Comparison of ENCODE assay signal across 21 cellular contexts in the genomic region with DNA sequence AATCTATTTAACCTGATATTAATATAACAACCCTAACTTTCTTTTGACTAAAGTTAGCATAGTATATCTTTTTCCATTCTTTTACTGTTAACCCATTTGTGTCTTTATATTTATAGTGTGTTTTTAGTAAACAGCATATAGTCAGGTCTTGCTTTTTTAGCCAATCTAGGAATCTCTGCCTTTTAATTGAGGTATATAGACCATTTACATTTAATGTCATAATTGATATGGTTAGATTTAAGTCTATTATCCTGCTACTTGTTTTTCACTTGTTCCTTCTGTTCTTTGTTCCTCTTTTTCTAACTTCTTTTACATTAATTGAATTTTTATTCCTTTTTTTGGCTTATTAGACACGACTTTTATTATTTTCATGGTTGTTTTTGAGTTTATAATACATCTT.
DNase-seq lines count a peak whose midpoint lies in the region; ATAC-seq, FAIRE-seq and TF ChIP-seq lines count a peak whose summit lies in the region.
"Had no signal": no experiment of that assay in that cellular context is flagged by ENCODE, and none has a peak within 500 bp of the region (broad histone marks: within the 10 kb centered on the region; RNA-seq: fewer than 3 reads in every experiment).

No MANE protein-coding gene starts in this region.

- DNase-seq in K562 (ENCODE audit: extremely low read depth in 1 of 4, low spot score in 3 of 4) (no peak), NCI-H2227 treated with DMSO at 0.1 percent for 48 hours (lab: John Stamatoyannopoulos, UW) (no peak)
- DNase-seq in activated CD4-positive, alpha-beta T cell treated with anti-CD3 and anti-CD28 coated beads for 48 hours: no peak
- DNase-seq: AML-193; CD4-positive, alpha-beta T cell; CD8-positive, alpha-beta T cell; DMS 273 treated with DMSO at 0.1 percent for 48 hours; DMS153; DMS53; DMS79; DND-41; EL; GF-D8 had no signal

- POLR2A ChIA-PET in K562 (lab: Yijun Ruan, JAX): no interaction called here

- in situ Hi-C loops in K562 (cut with MboI): no loop called here

- no peak overlapping the region for H3K4me2 ChIP-seq in K562 (ENCODE audit: insufficient read depth, low read length)
- H3K4me2 ChIP-seq: BLaER1 treated with 17β-estradiol and CSF1 and Interleukin-3, amounts not matched to agents 10 nM and 100 nM had no signal

- no peaks in the 10 kb centered on the region for H3K27me3 ChIP-seq in K562 (ENCODE audit: control insufficient read depth in 2 of 2, insufficient read depth in 2 of 2, low read length in 2 of 2)
- H3K27me3 ChIP-seq: BLaER1 treated with 17β-estradiol and CSF1 and Interleukin-3, amounts not matched to agents 10 nM and 100 nM had no signal

- no TSS peak for BruUV-seq in K562 (replicated peaks; lab: Mats Ljungman, UMichigan)

- TF ChIP-seq RAD21 in K562 (CRISPR knock-in tag; conservative IDR thresholded peaks at IDR 0.05 in 1 of 2, IDR thresholded peaks at IDR 0.05 in 1 of 2): no peak

- CTCF ChIA-PET in K562 (lab: Yijun Ruan, JAX; ENCODE audit: low intra/inter-chr PET ratio): no interaction called here

- no peak overlapping the region for H3K4me3 ChIP-seq in K562
- H3K4me3 ChIP-seq: BLaER1 treated with 17β-estradiol and CSF1 and Interleukin-3, amounts not matched to agents 10 nM and 100 nM had no signal

- ATAC-seq in K562 (no peak), HG03159 (IDR thresholded peaks at IDR 0.05; ENCODE audit: unreplicated experiment) (no peak)
- ATAC-seq: CD8-positive, alpha-beta T cell had no signal

- TF ChIP-seq EP300 in K562 (IDR thresholded peaks at IDR 0.05; ENCODE audit: low read length): no peak

- 0% methylated on average over 1 of the region's 1 CpG for WGBS in K562 (ENCODE audit: insufficient coverage, low coverage, missing lambda C conversion rate)

- TF ChIP-seq CTCF in K562 (IDR thresholded peaks at IDR 0.05 in 2 of 3, conservative IDR thresholded peaks at IDR 0.05 in 1 of 3; ENCODE audit: insufficient read depth in 2 of 3, low read depth in 1 of 3, low read length in 3 of 3): no peak

- no peaks in the 10 kb centered on the region for H3K4me1 ChIP-seq in K562 (replicated peaks in 1 of 2; ENCODE audit: control insufficient read depth in 2 of 2, insufficient read depth in 2 of 2, low read length in 2 of 2)
- H3K4me1 ChIP-seq: BLaER1 treated with 17β-estradiol and CSF1 and Interleukin-3, amounts not matched to agents 10 nM and 100 nM had no signal

- no peaks in the 10 kb centered on the region for H3K9me3 ChIP-seq in K562 (replicated peaks; ENCODE audit: control insufficient read depth, insufficient read depth, low read depth, low read length)

- intact Hi-C loops in K562 (cut with micrococcal nuclease): no loop called here

- FAIRE-seq in A204.1 (lab: Jason Lieb, UNC): peak; percentile 32
- peak; percentile 52 for FAIRE-seq in G401.6 (lab: Jason Lieb, UNC)
- no peak for FAIRE-seq in K562 (lab: Jason Lieb, UNC)
- FAIRE-seq: GM12891, GM19239 had no signal

- H4K20me1 ChIP-seq in K562 (replicated peaks; ENCODE audit: control insufficient read depth, insufficient read depth, low read length): no peaks in the 10 kb centered on the region
- H4K20me1 ChIP-seq: BLaER1 treated with 17β-estradiol and CSF1 and Interleukin-3, amounts not matched to agents 10 nM and 100 nM had no signal

- no peaks in the 10 kb centered on the region for H3K9me1 ChIP-seq in K562 (ENCODE audit: control insufficient read depth, insufficient read depth, low read length)

- H3K79me2 ChIP-seq in K562 (ENCODE audit: control insufficient read depth, insufficient read depth, low read length): no peaks in the 10 kb centered on the region

- no peak for TF ChIP-seq POLR2A in K562 (conservative IDR thresholded peaks at IDR 0.05)

- no peak overlapping the region for H2AFZ ChIP-seq in K562 (ENCODE audit: low read depth, low read length)

- no peak overlapping the region for H3K9ac ChIP-seq in K562 (ENCODE audit: insufficient read depth in 1 of 2, low read depth in 2 of 2, low read length in 2 of 2)
- H3K9ac ChIP-seq: BLaER1 treated with 17β-estradiol and CSF1 and Interleukin-3, amounts not matched to agents 10 nM and 100 nM had no signal

- no peak overlapping the region for H3K27ac ChIP-seq in K562 (ENCODE audit: extremely low read depth, low read depth, low read length)
- H3K27ac ChIP-seq: 22Rv1; BLaER1 treated with 17β-estradiol and CSF1 and Interleukin-3, amounts not matched to agents 10 nM and 100 nM; C4-2B had no signal

- no peaks in the 10 kb centered on the region for H3K36me3 ChIP-seq in K562 (ENCODE audit: control insufficient read depth, insufficient read depth, low read length)
- H3K36me3 ChIP-seq: BLaER1 treated with 17β-estradiol and CSF1 and Interleukin-3, amounts not matched to agents 10 nM and 100 nM had no signal

TF ChIP-seq in K562, 482 proteins besides CTCF, POLR2A, EP300 and RAD21:
- TF ChIP-seq ZNF507 (tag; conservative IDR thresholded peaks at IDR 0.05) (peak; percentile 95), ZFP30 (CRISPR knock-in tag; IDR thresholded peaks at IDR 0.05; ENCODE audit: borderline replicate concordance) (no peak)
